ENCODE assay signal across 16 cellular contexts in the genomic region with DNA sequence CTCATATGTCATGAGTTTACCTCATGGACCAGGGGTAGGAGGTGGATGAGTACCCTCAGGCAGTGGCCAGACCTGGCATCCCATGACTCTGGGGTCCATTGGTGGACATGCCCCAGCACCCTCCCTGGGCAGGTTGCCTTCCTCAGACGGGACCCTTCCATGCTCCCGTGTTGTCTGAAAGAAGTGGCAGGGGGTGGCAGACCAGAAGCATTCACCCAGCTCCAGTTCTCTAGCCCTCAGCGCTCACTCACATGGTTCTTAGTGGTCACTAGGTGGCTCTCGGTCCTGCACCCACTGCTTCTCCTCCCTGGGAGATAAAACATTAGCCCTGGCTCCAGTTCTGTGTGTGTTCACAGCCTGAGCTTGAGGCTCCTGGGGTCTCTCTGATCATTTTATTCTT. TPM values are rescaled to one million over a fixed set of nuclear protein-coding genes. Genes with fewer than 3 reads are reported as not detected.
A peak's percentile ranks its signal among the peaks of the same experiment; 100 is the strongest.
DNase-seq lines count a peak whose midpoint lies in the region; ATAC-seq and TF ChIP-seq lines count a peak whose summit lies in the region.
"Had no signal": no experiment of that assay in that cellular context is flagged by ENCODE, and none has a peak within 500 bp of the region (broad histone marks: within the 10 kb centered on the region; RNA-seq: fewer than 3 reads in every experiment).

No MANE protein-coding gene starts in this region.

- no peaks in the 10 kb centered on the region for H3K4me1 ChIP-seq in fibroblast of lung (ENCODE audit: control insufficient read depth, extremely low read depth, insufficient read depth, low read length)
- H3K4me1 ChIP-seq: gastrocnemius medialis, left lung, upper lobe of left lung had no signal

- peak; percentile 69 for ATAC-seq in sciatic nerve
- no peak for ATAC-seq in HG03095 (IDR thresholded peaks at IDR 0.05; ENCODE audit: unreplicated experiment)
- ATAC-seq: gastrocnemius medialis, left lung had no signal

- no peaks in the 10 kb centered on the region for H4K20me1 ChIP-seq in fibroblast of lung (ENCODE audit: control insufficient read depth, extremely low read depth, insufficient read depth, low read length)

- H3K27ac ChIP-seq in fibroblast of lung (ENCODE audit: insufficient read depth, low read length), result no peak overlapping the region
- H3K27ac ChIP-seq: gastrocnemius medialis, left lung, upper lobe of left lung had no signal

- no peaks in the 10 kb centered on the region for H3K36me3 ChIP-seq in fibroblast of lung (ENCODE audit: control insufficient read depth, insufficient read depth, low read length)
- H3K36me3 ChIP-seq: gastrocnemius medialis, left lung, upper lobe of left lung had no signal

- peak in 1 of 2 donors; percentile 17 for TF ChIP-seq CTCF in fibroblast of lung (conservative IDR thresholded peaks at IDR 0.05 in 1 of 2, IDR thresholded peaks at IDR 0.05 in 1 of 2; ENCODE audit: low read depth in 1 of 2, low read length in 2 of 2)

- no peak overlapping the region for H2AFZ ChIP-seq in fibroblast of lung (ENCODE audit: low read length)

- H3K9ac ChIP-seq in fibroblast of lung (ENCODE audit: insufficient read depth, low read length), result no peak overlapping the region

- intact Hi-C loops in sciatic nerve (cut with DNase I), result no loop called here

- DNase-seq in activated effector memory CD4-positive, alpha-beta T cell treated with anti-CD3 and anti-CD28 coated beads, Interleukin-2, amount 50 U/mL, for 16 hours, result peak; percentile 46
- no peak for DNase-seq in activated effector memory CD4-positive, alpha-beta T cell treated with Interleukin-2 at 50 U/mL for 16 hours
- DNase-seq in RKO (ENCODE audit: low spot score), result peak; percentile 34
- peak; percentile 4 to 14 for DNase-seq in fibroblast of lung (ENCODE audit: low read depth in 2 of 2)
- DNase-seq in sciatic nerve (ENCODE audit: low spot score), result peak; percentile 32
- no peak for DNase-seq in NCI-H345 (lab: John Stamatoyannopoulos, UW)
- no peak for DNase-seq in activated CD4-positive, alpha-beta T cell treated with anti-CD3 and anti-CD28 coated beads for 1 hour
- DNase-seq: activated naive CD4-positive, alpha-beta T cell treated with Interleukin-2 at 50 U/mL for 16 hours; gastrocnemius medialis; left lung; NCI-H1417 treated with DMSO at 0.1 percent for 48 hours; NCI-H748 treated with DMSO at 0.1 percent for 48 hours; stimulated activated CD8-positive, alpha-beta memory T cell treated with anti-CD3 and anti-CD28 coated beads, Interleukin-4, amount 100 ng/mL, for 48 hours; upper lobe of left lung had no signal

- H3K9me3 ChIP-seq in fibroblast of lung (ENCODE audit: control insufficient read depth, insufficient read depth, low read depth, low read length), result no peaks in the 10 kb centered on the region
- H3K9me3 ChIP-seq: gastrocnemius medialis, left lung, upper lobe of left lung had no signal

- no peaks in the 10 kb centered on the region for H3K79me2 ChIP-seq in fibroblast of lung (ENCODE audit: control insufficient read depth, insufficient read depth, low read length)

- H3K27me3 ChIP-seq in fibroblast of lung (ENCODE audit: control insufficient read depth, insufficient read depth, low read length), result peaks cover 2% of the 10 kb centered on the region
- H3K27me3 ChIP-seq: gastrocnemius medialis, left lung, upper lobe of left lung had no signal

- no peak overlapping the region for H3K4me3 ChIP-seq in fibroblast of lung (replicated peaks in 1 of 4; ENCODE audit: control extremely low read depth in 1 of 4, insufficient read depth in 1 of 4, low read depth in 3 of 4, low read length in 4 of 4)
- H3K4me3 ChIP-seq: gastrocnemius medialis, left lung, upper lobe of left lung had no signal

- no peak overlapping the region for H3K4me2 ChIP-seq in fibroblast of lung (ENCODE audit: extremely low read depth, insufficient read depth, low read length)

RNA-seq across cellular contexts. Expression of gene RBP3, which starts 6.0 kb away (rescaled TPM):
- total RNA-seq in fibroblast of lung (not detected in 2 replicates), sciatic nerve (not detected)
- polyA plus RNA-seq in fibroblast of lung, result not detected in 2 replicates
- not detected in 2 replicates for polyA plus RNA-seq in fibroblast of lung (2012)
- polyA minus RNA-seq in fibroblast of lung (ENCODE audit: low replicate concordance), result not detected in 2 replicates
- total RNA-seq: gastrocnemius medialis; left lung; T-helper 1 cell treated with Interleukin-12 subunit alpha and Interleukin-12 subunit beta and Interleukin-4 antibody, amounts not matched to agents 30 ng/mL and 1 ng/mL, for 36 hours; upper lobe of left lung had no signal

RNA-seq across cellular contexts. Expression of gene ZNF488, which starts 29.9 kb away (rescaled TPM):
- total RNA-seq in fibroblast of lung (under 0.01 TPM in 1 of 2 replicates, not detected in the other), sciatic nerve (0.71 TPM)
- polyA plus RNA-seq in fibroblast of lung, result 0.07 TPM in 2 replicates
- 0.06 TPM in 1 of 2 replicates, not detected in the other for polyA plus RNA-seq in fibroblast of lung (2012)
- not detected in 2 replicates for polyA minus RNA-seq in fibroblast of lung (ENCODE audit: low replicate concordance)
- total RNA-seq: gastrocnemius medialis; T-helper 1 cell treated with Interleukin-12 subunit alpha and Interleukin-12 subunit beta and Interleukin-4 antibody, amounts not matched to agents 30 ng/mL and 1 ng/mL, for 36 hours had no signal

RNA-seq across cellular contexts. Expression of gene GDF2, which starts 31.9 kb away (rescaled TPM):
- not detected in 2 replicates for total RNA-seq in fibroblast of lung
- not detected in 2 replicates for polyA plus RNA-seq in fibroblast of lung
- polyA plus RNA-seq in fibroblast of lung (2012), result not detected in 2 replicates
- polyA minus RNA-seq in fibroblast of lung (ENCODE audit: low replicate concordance), result not detected in 2 replicates
- total RNA-seq in sciatic nerve, result not detected
- total RNA-seq: gastrocnemius medialis; left lung; T-helper 1 cell treated with Interleukin-12 subunit alpha and Interleukin-12 subunit beta and Interleukin-4 antibody, amounts not matched to agents 30 ng/mL and 1 ng/mL, for 36 hours; upper lobe of left lung had no signal

RNA-seq across cellular contexts. Expression of gene GDF10, which starts 54.2 kb away (rescaled TPM):
- 8.0 and 25.1 TPM in 2 replicates for total RNA-seq in fibroblast of lung
- polyA plus RNA-seq in fibroblast of lung, result 6.2 and 16.2 TPM in 2 replicates
- polyA plus RNA-seq in fibroblast of lung (2012), result 6.9 and 18.5 TPM in 2 replicates
- 4.0 and 13.1 TPM in 2 replicates for polyA minus RNA-seq in fibroblast of lung (ENCODE audit: low replicate concordance)
- 14.4 TPM for total RNA-seq in sciatic nerve
- total RNA-seq: T-helper 1 cell treated with Interleukin-12 subunit alpha and Interleukin-12 subunit beta and Interleukin-4 antibody, amounts not matched to agents 30 ng/mL and 1 ng/mL, for 36 hours had no signal

Comparison
In these comparisons a context has a peak if more than half of its experiments do, and no peak if none do; other contexts are left out.
1. DNase-seq: peak in activated effector memory CD4-positive, alpha-beta T cell treated with anti-CD3 and anti-CD28 coated beads, Interleukin-2, amount 50 U/mL, for 16 hours (single experiment), RKO (single experiment), fibroblast of lung (2 of 2) and sciatic nerve (single experiment); none in activated effector memory CD4-positive, alpha-beta T cell treated with Interleukin-2 at 50 U/mL for 16 hours (single experiment), NCI-H345 (single experiment) and activated CD4-positive, alpha-beta T cell treated with anti-CD3 and anti-CD28 coated beads for 1 hour (single experiment).